ENCODE assay signal across 1 cellular context in the genomic region with DNA sequence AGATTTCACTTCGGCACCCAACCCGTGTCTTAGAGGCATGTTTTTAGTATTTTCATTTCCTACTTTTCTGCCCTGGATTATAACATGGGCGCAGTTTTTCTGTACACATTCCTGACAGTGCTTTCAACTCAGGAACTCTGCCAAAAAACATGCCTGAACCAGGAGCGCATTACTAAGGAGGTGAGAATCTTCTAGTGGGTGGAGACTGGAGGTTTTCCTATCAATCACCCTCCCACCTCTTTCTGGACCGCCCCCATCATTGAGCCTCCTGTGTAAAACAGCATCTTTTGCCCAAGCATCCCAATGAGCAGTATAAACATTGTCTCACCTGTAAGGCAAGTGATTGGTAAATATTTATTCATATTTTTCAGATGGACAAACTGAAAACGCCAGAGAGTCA.
TF ChIP-seq lines count a peak whose summit lies in the region.

No MANE protein-coding gene starts in this region.

TF ChIP-seq in HepG2, 621 proteins besides CTCF, POLR2A, EP300 and RAD21 (continued from another document):
- TF ChIP-seq, protein P1, sequence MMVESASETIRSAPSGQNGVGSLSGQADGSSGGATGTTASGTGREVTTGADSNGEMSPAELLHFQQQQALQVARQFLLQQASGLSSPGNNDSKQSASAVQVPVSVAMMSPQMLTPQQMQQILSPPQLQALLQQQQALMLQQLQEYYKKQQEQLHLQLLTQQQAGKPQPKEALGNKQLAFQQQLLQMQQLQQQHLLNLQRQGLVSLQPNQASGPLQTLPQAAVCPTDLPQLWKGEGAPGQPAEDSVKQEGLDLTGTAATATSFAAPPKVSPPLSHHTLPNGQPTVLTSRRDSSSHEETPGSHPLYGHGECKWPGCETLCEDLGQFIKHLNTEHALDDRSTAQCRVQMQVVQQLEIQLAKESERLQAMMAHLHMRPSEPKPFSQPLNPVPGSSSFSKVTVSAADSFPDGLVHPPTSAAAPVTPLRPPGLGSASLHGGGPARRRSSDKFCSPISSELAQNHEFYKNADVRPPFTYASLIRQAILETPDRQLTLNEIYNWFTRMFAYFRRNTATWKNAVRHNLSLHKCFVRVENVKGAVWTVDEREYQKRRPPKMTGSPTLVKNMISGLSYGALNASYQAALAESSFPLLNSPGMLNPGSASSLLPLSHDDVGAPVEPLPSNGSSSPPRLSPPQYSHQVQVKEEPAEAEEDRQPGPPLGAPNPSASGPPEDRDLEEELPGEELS (CRISPR knock-in tag; IDR thresholded peaks at IDR 0.05), result peak; percentile 40; the same call in 1 of the 2 replicates
- TF ChIP-seq SALL1 (CRISPR knock-in tag; IDR thresholded peaks at IDR 0.05) (0 out of 2 replicates have a peak, but pooled peaks have one; percentile 12), CENPT (CRISPR knock-in tag; IDR thresholded peaks at IDR 0.05; ENCODE audit: low read depth) (no peak), FOXA3 (CRISPR knock-in tag; IDR thresholded peaks at IDR 0.05) (peak; percentile 69), YEATS4 (CRISPR knock-in tag; IDR thresholded peaks at IDR 0.05; ENCODE audit: borderline replicate concordance) (no peak), STAG1 (CRISPR knock-in tag; IDR thresholded peaks at IDR 0.05) (no peak), KDM5B (CRISPR knock-in tag; IDR thresholded peaks at IDR 0.05; ENCODE audit: borderline replicate concordance) (no peak), SOX13 (IDR thresholded peaks at IDR 0.05) (no peak), SOX13 (CRISPR knock-in tag; conservative IDR thresholded peaks at IDR 0.05 in 1 of 2, IDR thresholded peaks at IDR 0.05 in 1 of 2) (peak in 1 of 2 experiments; percentile 46; a peak in 1 of 4 replicates), FOSL2 (CRISPR knock-in tag; IDR thresholded peaks at IDR 0.05) (0 out of 2 replicates have a peak, but pooled peaks have one; percentile 10), GATAD2A (CRISPR knock-in tag; IDR thresholded peaks at IDR 0.05) (peak; percentile 52; the same call in 1 of the 2 replicates), HDAC1 (CRISPR knock-in tag; IDR thresholded peaks at IDR 0.05) (0 out of 2 replicates have a peak, but pooled peaks have one; percentile 21), FOXP1 (IDR thresholded peaks at IDR 0.05) (no peak), FOXP1 (CRISPR knock-in tag; IDR thresholded peaks at IDR 0.05) (peak; percentile 49; the same call in 1 of the 2 replicates), ERF (CRISPR knock-in tag; IDR thresholded peaks at IDR 0.05) (no peak), ZNF792 (CRISPR knock-in tag; IDR thresholded peaks at IDR 0.05) (no peak), ZNF879 (CRISPR knock-in tag; IDR thresholded peaks at IDR 0.05) (no peak)
- TF ChIP-seq, protein P2, sequence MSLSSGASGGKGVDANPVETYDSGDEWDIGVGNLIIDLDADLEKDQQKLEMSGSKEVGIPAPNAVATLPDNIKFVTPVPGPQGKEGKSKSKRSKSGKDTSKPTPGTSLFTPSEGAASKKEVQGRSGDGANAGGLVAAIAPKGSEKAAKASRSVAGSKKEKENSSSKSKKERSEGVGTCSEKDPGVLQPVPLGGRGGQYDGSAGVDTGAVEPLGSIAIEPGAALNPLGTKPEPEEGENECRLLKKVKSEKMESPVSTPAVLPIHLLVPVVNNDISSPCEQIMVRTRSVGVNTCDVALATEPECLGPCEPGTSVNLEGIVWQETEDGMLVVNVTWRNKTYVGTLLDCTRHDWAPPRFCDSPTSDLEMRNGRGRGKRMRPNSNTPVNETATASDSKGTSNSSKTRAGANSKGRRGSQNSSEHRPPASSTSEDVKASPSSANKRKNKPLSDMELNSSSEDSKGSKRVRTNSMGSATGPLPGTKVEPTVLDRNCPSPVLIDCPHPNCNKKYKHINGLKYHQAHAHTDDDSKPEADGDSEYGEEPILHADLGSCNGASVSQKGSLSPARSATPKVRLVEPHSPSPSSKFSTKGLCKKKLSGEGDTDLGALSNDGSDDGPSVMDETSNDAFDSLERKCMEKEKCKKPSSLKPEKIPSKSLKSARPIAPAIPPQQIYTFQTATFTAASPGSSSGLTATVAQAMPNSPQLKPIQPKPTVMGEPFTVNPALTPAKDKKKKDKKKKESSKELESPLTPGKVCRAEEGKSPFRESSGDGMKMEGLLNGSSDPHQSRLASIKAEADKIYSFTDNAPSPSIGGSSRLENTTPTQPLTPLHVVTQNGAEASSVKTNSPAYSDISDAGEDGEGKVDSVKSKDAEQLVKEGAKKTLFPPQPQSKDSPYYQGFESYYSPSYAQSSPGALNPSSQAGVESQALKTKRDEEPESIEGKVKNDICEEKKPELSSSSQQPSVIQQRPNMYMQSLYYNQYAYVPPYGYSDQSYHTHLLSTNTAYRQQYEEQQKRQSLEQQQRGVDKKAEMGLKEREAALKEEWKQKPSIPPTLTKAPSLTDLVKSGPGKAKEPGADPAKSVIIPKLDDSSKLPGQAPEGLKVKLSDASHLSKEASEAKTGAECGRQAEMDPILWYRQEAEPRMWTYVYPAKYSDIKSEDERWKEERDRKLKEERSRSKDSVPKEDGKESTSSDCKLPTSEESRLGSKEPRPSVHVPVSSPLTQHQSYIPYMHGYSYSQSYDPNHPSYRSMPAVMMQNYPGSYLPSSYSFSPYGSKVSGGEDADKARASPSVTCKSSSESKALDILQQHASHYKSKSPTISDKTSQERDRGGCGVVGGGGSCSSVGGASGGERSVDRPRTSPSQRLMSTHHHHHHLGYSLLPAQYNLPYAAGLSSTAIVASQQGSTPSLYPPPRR (CRISPR knock-in tag; IDR thresholded peaks at IDR 0.05; ENCODE audit: borderline replicate concordance), result peak; percentile 50; the same call in 1 of the 2 replicates
- TF ChIP-seq, protein P3, sequence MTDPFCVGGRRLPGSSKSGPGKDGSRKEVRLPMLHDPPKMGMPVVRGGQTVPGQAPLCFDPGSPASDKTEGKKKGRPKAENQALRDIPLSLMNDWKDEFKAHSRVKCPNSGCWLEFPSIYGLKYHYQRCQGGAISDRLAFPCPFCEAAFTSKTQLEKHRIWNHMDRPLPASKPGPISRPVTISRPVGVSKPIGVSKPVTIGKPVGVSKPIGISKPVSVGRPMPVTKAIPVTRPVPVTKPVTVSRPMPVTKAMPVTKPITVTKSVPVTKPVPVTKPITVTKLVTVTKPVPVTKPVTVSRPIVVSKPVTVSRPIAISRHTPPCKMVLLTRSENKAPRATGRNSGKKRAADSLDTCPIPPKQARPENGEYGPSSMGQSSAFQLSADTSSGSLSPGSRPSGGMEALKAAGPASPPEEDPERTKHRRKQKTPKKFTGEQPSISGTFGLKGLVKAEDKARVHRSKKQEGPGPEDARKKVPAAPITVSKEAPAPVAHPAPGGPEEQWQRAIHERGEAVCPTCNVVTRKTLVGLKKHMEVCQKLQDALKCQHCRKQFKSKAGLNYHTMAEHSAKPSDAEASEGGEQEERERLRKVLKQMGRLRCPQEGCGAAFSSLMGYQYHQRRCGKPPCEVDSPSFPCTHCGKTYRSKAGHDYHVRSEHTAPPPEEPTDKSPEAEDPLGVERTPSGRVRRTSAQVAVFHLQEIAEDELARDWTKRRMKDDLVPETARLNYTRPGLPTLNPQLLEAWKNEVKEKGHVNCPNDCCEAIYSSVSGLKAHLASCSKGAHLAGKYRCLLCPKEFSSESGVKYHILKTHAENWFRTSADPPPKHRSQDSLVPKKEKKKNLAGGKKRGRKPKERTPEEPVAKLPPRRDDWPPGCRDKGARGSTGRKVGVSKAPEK (CRISPR knock-in tag; IDR thresholded peaks at IDR 0.05; ENCODE audit: borderline replicate concordance), result no peak
- TF ChIP-seq, protein P4, sequence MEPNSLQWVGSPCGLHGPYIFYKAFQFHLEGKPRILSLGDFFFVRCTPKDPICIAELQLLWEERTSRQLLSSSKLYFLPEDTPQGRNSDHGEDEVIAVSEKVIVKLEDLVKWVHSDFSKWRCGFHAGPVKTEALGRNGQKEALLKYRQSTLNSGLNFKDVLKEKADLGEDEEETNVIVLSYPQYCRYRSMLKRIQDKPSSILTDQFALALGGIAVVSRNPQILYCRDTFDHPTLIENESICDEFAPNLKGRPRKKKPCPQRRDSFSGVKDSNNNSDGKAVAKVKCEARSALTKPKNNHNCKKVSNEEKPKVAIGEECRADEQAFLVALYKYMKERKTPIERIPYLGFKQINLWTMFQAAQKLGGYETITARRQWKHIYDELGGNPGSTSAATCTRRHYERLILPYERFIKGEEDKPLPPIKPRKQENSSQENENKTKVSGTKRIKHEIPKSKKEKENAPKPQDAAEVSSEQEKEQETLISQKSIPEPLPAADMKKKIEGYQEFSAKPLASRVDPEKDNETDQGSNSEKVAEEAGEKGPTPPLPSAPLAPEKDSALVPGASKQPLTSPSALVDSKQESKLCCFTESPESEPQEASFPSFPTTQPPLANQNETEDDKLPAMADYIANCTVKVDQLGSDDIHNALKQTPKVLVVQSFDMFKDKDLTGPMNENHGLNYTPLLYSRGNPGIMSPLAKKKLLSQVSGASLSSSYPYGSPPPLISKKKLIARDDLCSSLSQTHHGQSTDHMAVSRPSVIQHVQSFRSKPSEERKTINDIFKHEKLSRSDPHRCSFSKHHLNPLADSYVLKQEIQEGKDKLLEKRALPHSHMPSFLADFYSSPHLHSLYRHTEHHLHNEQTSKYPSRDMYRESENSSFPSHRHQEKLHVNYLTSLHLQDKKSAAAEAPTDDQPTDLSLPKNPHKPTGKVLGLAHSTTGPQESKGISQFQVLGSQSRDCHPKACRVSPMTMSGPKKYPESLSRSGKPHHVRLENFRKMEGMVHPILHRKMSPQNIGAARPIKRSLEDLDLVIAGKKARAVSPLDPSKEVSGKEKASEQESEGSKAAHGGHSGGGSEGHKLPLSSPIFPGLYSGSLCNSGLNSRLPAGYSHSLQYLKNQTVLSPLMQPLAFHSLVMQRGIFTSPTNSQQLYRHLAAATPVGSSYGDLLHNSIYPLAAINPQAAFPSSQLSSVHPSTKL (CRISPR knock-in tag; IDR thresholded peaks at IDR 0.05), result peak; percentile 58
